Comparison of ENCODE assay signal across 8 cellular contexts in the genomic region with DNA sequence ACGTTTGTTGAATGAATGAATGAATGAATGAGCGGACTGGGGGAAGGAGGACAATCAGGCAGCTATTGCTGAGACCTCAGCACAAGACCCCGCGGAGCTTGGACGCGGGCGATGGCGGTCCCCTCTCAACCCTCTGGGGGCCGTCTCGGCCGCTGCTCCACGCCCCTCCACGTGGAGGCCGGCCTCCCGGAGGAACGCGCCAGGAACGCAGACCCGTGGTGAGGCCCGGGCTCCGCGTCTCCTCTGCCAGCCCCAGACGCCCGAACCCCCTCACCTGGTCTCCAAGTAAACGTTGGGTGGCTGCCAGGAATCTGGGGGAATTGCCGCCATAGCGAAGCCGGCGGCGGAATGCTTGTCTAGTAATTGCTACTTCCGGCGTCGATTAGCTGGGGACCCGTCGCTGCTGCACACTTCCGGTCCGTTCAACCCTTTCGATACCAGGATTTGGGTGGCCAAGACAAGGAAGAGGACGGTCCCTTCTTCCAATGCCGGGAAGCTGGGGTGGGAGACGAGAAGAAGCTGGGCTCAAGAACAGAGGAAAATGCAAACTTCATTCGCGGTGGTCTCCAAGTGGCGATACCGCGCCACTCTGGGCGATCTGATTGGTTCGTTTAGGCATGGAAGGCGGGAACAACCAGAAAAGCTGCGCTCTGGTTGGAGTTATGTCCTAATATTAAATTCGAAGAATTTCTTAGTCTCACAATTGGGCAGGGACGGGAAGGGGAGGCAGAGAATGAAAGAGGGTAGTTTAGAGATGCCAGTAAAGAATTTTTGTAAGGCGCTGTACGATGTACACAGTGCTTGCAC. TPM values are rescaled to one million over a fixed set of nuclear protein-coding genes. Genes with fewer than 3 reads are reported as not detected.
DNase-seq lines count a peak whose midpoint lies in the region; ATAC-seq and TF ChIP-seq lines count a peak whose summit lies in the region.

Gene PPIL1 (minus strand): TSS at position 361 of the 807 bp plus-strand sequence. CDS start 31 bp downstream, at position 330.

- TF ChIP-seq POLR2A in heart left ventricle (IDR thresholded peaks at IDR 0.05) = peak in 1 of 2 donors; percentile 77
- TF ChIP-seq POLR2A in upper lobe of left lung (IDR thresholded peaks at IDR 0.05) = peak in 1 of 4 donors; percentile 47

- peaks cover 19% of the 10 kb centered on the region for H3K36me3 Mint-ChIP-seq in T-cell

- H3K9me3 ChIP-seq in heart left ventricle = no peaks in the 10 kb centered on the region
- no peaks in the 10 kb centered on the region for H3K9me3 ChIP-seq in upper lobe of left lung

- WGBS in adipose tissue, 3 donors = 0 to 1% (median 0%) methylated on average over 54 of the region's 54 CpGs
- WGBS in heart left ventricle, 4 donors = 0 to 1% (median 0%) methylated on average over 43 to 54 of the region's 54 CpGs
- 0% methylated on average over 24 to 35 of the region's 54 CpGs for WGBS in upper lobe of left lung, 2 donors

- no peak for TF ChIP-seq EP300 in upper lobe of left lung (IDR thresholded peaks at IDR 0.05)

- POLR2A ChIA-PET in T-cell (lab: Charles Lee) = interaction anchor here (0.5 to 2.1 kb wide), 6 partner anchors 10 to 1503 kb away, joined by 3 to 8 read pairs (median 5); partner anchors contain the start of genes C6orf89 (in 2 of the 2), TBC1D22B (in 1 of the 2) and TMEM217 (in 1 of the 2)

- TF ChIP-seq CTCF in GM12864 (IDR thresholded peaks at IDR 0.05; ENCODE audit: low read depth, low read length, missing control alignments) (peak; percentile 2), heart left ventricle (IDR thresholded peaks at IDR 0.05) (peak in 2 of 12 donors; percentile 5 to 10), upper lobe of left lung (IDR thresholded peaks at IDR 0.05) (peak in 4 of 6 experiments; percentile 7 to 48 (median 24))

- H3K27ac ChIP-seq in adipose tissue (ENCODE audit: low read depth, low read length) (peak within 1 kb of the TSS; percentile 36), heart left ventricle (peak within 1 kb of the TSS; percentile 68 to 96 (median 90)), upper lobe of left lung (peak within 1 kb of the TSS; percentile 86 to 94 (median 91))

- no peaks in the 10 kb centered on the region for H3K9me3 Mint-ChIP-seq in T-cell

- H3K36me3 ChIP-seq in heart left ventricle (peaks cover 0 to 18% (median 7%) of the 10 kb centered on the region in 9 donors), upper lobe of left lung (peaks cover 0 to 16% (median 2%) of the 10 kb centered on the region in 4 donors)

- H3K4me3 Mint-ChIP-seq in T-cell = peak within 1 kb of the TSS; percentile 88 to 96 (median 94)

- DNase-seq in GM12864 (ENCODE audit: low read depth) (peak; percentile 75), NCI-H1417 treated with DMSO at 0.1 percent for 48 hours (lab: John Stamatoyannopoulos, UW) (peak; percentile 76), T-cell (peak; percentile 69 to 91 (median 83)), heart left ventricle (peak; percentile 82 to 89 (median 86)), pons (ENCODE audit: low spot score) (peak; percentile 90), upper lobe of left lung (peak; percentile 77 to 91)

- H3K27ac Mint-ChIP-seq in T-cell = peak within 1 kb of the TSS; percentile 99 to 100

- no peaks in the 10 kb centered on the region for H3K27me3 ChIP-seq in heart left ventricle
- H3K27me3 ChIP-seq in upper lobe of left lung = no peaks in the 10 kb centered on the region

- intact Hi-C loops in heart left ventricle (cut with DNase I) = no loop called here

- H3K27me3 Mint-ChIP-seq in T-cell = peaks cover 6 to 8% of the 10 kb centered on the region in 2 donors

- ATAC-seq in HG02678 (IDR thresholded peaks at IDR 0.05; ENCODE audit: unreplicated experiment) (peak; percentile 79), T-cell (replicated peaks in 1 of 4) (peak; percentile 91 to 94 (median 92)), heart left ventricle (peak; percentile 84 to 94 (median 89)), upper lobe of left lung (ENCODE audit: low FRiP score in 2 of 2) (peak; percentile 93 to 96)

- H3K4me3 ChIP-seq in GM12864 (ENCODE audit: low read depth, low read length) = peak within 1 kb of the TSS; percentile 87
- peak within 1 kb of the TSS; percentile 66 to 96 (median 85) for H3K4me3 ChIP-seq in heart left ventricle
- H3K4me3 ChIP-seq in upper lobe of left lung = peak within 1 kb of the TSS; percentile 83 to 94 (median 88)

- H3K4me1 Mint-ChIP-seq in T-cell = peaks cover 42 to 51% (median 46%) of the 10 kb centered on the region in 3 donors

- CTCF ChIA-PET in T-cell (lab: Charles Lee) = interaction anchor here (0.7 to 4.7 kb wide), 14 partner anchors 8 to 336 kb away, joined by 3 to 49 read pairs (median 4); partner anchors contain the start of gene C6orf89 (in 1 of the 2)

- H3K4me1 ChIP-seq in heart left ventricle = peaks cover 0 to 32% (median 16%) of the 10 kb centered on the region in 12 donors
- peaks cover 13 to 25% (median 15%) of the 10 kb centered on the region in 4 donors for H3K4me1 ChIP-seq in upper lobe of left lung

RNA-seq across cellular contexts. Expression of gene PPIL1, which starts in this region (rescaled TPM):
- total RNA-seq in T-cell = 10 to 100 TPM in 3 of 5 donors, 1 to 10 TPM in 2; 5.0 to 14.4 (median 10.6) TPM
- 10 to 100 TPM; 13.0 to 46.3 (median 13.3) TPM for polyA plus RNA-seq in adipose tissue
- total RNA-seq in heart left ventricle = 10 to 100 TPM; 30.9 to 61.6 (median 42.6) TPM
- polyA plus RNA-seq in heart left ventricle = 10 to 100 TPM; 42.6 to 69.3 TPM
- 10 to 100 TPM in 3 of 6 donors, 1 to 10 TPM in 3; 2.2 to 21.7 (median 11.9) TPM for total RNA-seq in upper lobe of left lung

Comparison
In these comparisons a context has a peak if more than half of its experiments do, and no peak if none do; other contexts are left out.
1. Peak in every context shown above with its lines: DNase-seq, ATAC-seq, H3K4me3 ChIP-seq and H3K27ac ChIP-seq.
2. H3K27ac ChIP-seq: peak in every context shown above with its lines; median percentile 91 in upper lobe of left lung; 90 in heart left ventricle; 36 in adipose tissue.